Comparison of ENCODE assay signal across 17 cellular contexts in genomic region chr2:220034356-220035121, GRCh38.
DNase-seq lines count a peak whose midpoint lies in the region; ATAC-seq, FAIRE-seq and TF ChIP-seq lines count a peak whose summit lies in the region.
"Had no signal": no experiment of that assay in that cellular context is flagged by ENCODE, and none has a peak within 500 bp of the region (broad histone marks: within the 10 kb centered on the region; RNA-seq: fewer than 3 reads in every experiment).

No MANE protein-coding gene starts in this region.

- dilution Hi-C loops in mammary epithelial cell (cut with HindIII; ENCODE audit: low sequenced_read_pairs): no loop called here
- dilution Hi-C loops in keratinocyte (cut with MboI; ENCODE audit: extremely low pct_ligation_motif_present, low sequenced_read_pairs): no loop called here

- intact Hi-C loops in mammary epithelial cell (cut with micrococcal nuclease) (no loop called here), cardiac septum (cut with DNase I) (no loop called here)

- TF ChIP-seq CTCF in mammary epithelial cell (conservative IDR thresholded peaks at IDR 0.05 in 1 of 2, IDR thresholded peaks at IDR 0.05 in 1 of 2; ENCODE audit: extremely low read depth in 1 of 2, insufficient read depth in 1 of 2, low read depth in 1 of 2, low read length in 2 of 2) (no peak), keratinocyte (optimal IDR thresholded peaks at IDR 0.05 in 1 of 3, IDR thresholded peaks at IDR 0.05 in 1 of 3, conservative IDR thresholded peaks at IDR 0.05 in 1 of 3; ENCODE audit: extremely low read depth in 1 of 3, insufficient read depth in 2 of 3, low read length in 3 of 3) (no peak)

- in situ Hi-C loops in mammary epithelial cell (cut with MboI; ENCODE audit: low sequenced_read_pairs in 2 of 2): no loop called here

- H3K27ac ChIP-seq in mammary epithelial cell (ENCODE audit: insufficient read depth, low read depth, low read length) (no peak overlapping the region), keratinocyte (ENCODE audit: control insufficient read depth, insufficient read depth, low read length) (no peak overlapping the region)
- H3K27ac ChIP-seq: pancreas had no signal

- WGBS in mammary epithelial cell (ENCODE audit: low coverage, missing lambda C conversion rate): 75% methylated on average over 1 of the region's 1 CpG

- TSS peak; percentile 70 for BruUV-seq in mammary epithelial cell (replicated peaks; lab: Mats Ljungman, UMichigan)

- H3K4me1 ChIP-seq in mammary epithelial cell (ENCODE audit: insufficient read depth, low read length): peaks cover 15% of the 10 kb centered on the region
- H3K4me1 ChIP-seq in keratinocyte (ENCODE audit: control insufficient read depth, extremely low read depth, insufficient read depth, low read length): peaks cover 11% of the 10 kb centered on the region
- H3K4me1 ChIP-seq: pancreas had no signal

- no peak overlapping the region for H3K4me2 ChIP-seq in mammary epithelial cell (ENCODE audit: insufficient read depth, low read depth, low read length)
- no peak overlapping the region for H3K4me2 ChIP-seq in keratinocyte (ENCODE audit: control insufficient read depth, extremely low read depth, insufficient read depth, low read depth, low read length)

- H2AFZ ChIP-seq in mammary epithelial cell (ENCODE audit: low read depth, low read length) (peak overlapping the region; percentile 1), keratinocyte (ENCODE audit: control insufficient read depth, low read length) (no peak overlapping the region)

- no peak overlapping the region for H3K9ac ChIP-seq in mammary epithelial cell (ENCODE audit: insufficient read depth, low read length)
- no peak overlapping the region for H3K9ac ChIP-seq in keratinocyte (ENCODE audit: control insufficient read depth, extremely low read depth, insufficient read depth, low read length)

- CTCF ChIA-PET in mammary epithelial cell (lab: Charles Lee; ENCODE audit: low non-redundant PET): no interaction called here

- no peaks in the 10 kb centered on the region for H3K36me3 ChIP-seq in mammary epithelial cell (ENCODE audit: insufficient read depth, low read length)
- H3K36me3 ChIP-seq in keratinocyte (ENCODE audit: control insufficient read depth in 2 of 2, extremely low read depth in 1 of 2, insufficient read depth in 2 of 2, low read length in 2 of 2): no peaks in the 10 kb centered on the region
- H3K36me3 ChIP-seq: pancreas had no signal

- no peaks in the 10 kb centered on the region for H3K79me2 ChIP-seq in mammary epithelial cell (ENCODE audit: insufficient read depth, low read length)
- no peaks in the 10 kb centered on the region for H3K79me2 ChIP-seq in keratinocyte (ENCODE audit: control insufficient read depth, insufficient read depth, low read length)

- FAIRE-seq in keratinocyte (lab: Jason Lieb, UNC): peak; percentile 20
- FAIRE-seq: A204.1, pancreas had no signal

- no peak overlapping the region for H3K4me3 ChIP-seq in mammary epithelial cell (replicated peaks in 1 of 3; ENCODE audit: insufficient read depth in 1 of 3, low read depth in 2 of 3, low read length in 3 of 3)
- H3K4me3 ChIP-seq in keratinocyte (ENCODE audit: control insufficient read depth in 2 of 3, extremely low read depth in 1 of 3, insufficient read depth in 2 of 3, low read depth in 1 of 3, low read length in 3 of 3): no peak overlapping the region
- H3K4me3 ChIP-seq: pancreas had no signal

- DNase-seq in A172 (ENCODE audit: low spot score) (peak; percentile 72), HS-27A (ENCODE audit: low read depth) (peak; percentile 38), mammary epithelial cell (peak; percentile 37), keratinocyte (ENCODE audit: low read depth, low spot score) (no peak), cardiac septum (ENCODE audit: low spot score) (no peak), OCI-M1 (lab: John Stamatoyannopoulos, UW) (no peak), NCI-H2196 (lab: John Stamatoyannopoulos, UW; ENCODE audit: unreplicated experiment) (no peak)
- DNase-seq: activated B cell treated with CpG ODN at 0.5 μM for 24 hours; activated T-cell treated with anti-CD3 and anti-CD28 coated beads, Interleukin-2, amount 50 U/mL, for 1 hour; DMS79 treated with DMSO at 0.1 percent for 48 hours; erythroblast; pancreas; SHP77; stimulated activated CD4-positive, alpha-beta T cell treated with anti-CD3 and anti-CD28 coated beads, Interleukin-4, amount 100 ng/mL, for 1 hour; stimulated activated naive CD8-positive, alpha-beta T cell treated with anti-CD3 and anti-CD28 coated beads, Interleukin-15, Interleukin-2, amounts not matched to agents 100 U/mL and 50 U/mL, for 24 hours had no signal

- TF ChIP-seq POLR2A in GM18505 (IDR thresholded peaks at IDR 0.05; ENCODE audit: borderline replicate concordance, extremely low read depth, insufficient read depth, insufficient read length): no peak

- H3K9me3 ChIP-seq in mammary epithelial cell (replicated peaks; ENCODE audit: insufficient read depth, low read length): no peaks in the 10 kb centered on the region
- no peaks in the 10 kb centered on the region for H3K9me3 ChIP-seq in keratinocyte (ENCODE audit: control insufficient read depth, low read depth, low read length)
- H3K9me3 ChIP-seq: pancreas had no signal

- no peaks in the 10 kb centered on the region for H3K9me1 ChIP-seq in keratinocyte (ENCODE audit: control insufficient read depth, extremely low read depth, insufficient read depth, low read length)

- no peaks in the 10 kb centered on the region for H3K27me3 ChIP-seq in mammary epithelial cell (ENCODE audit: insufficient read depth, low read length)
- no peaks in the 10 kb centered on the region for H3K27me3 ChIP-seq in keratinocyte (ENCODE audit: control insufficient read depth, extremely low read depth, insufficient read depth, low read length)
- H3K27me3 ChIP-seq: pancreas had no signal

- ATAC-seq in GM18505 (IDR thresholded peaks at IDR 0.05; ENCODE audit: unreplicated experiment): no peak
- ATAC-seq: stimulated activated naive CD8-positive, alpha-beta T cell treated with anti-CD3 and anti-CD28 coated beads, Interleukin-15, Interleukin-2, amounts not matched to agents 100 U/mL and 50 U/mL, for 24 hours had no signal

- H4K20me1 ChIP-seq in mammary epithelial cell (ENCODE audit: insufficient read depth, low read length) (no peaks in the 10 kb centered on the region), keratinocyte (ENCODE audit: control insufficient read depth, extremely low read depth, insufficient read depth, low read length) (no peaks in the 10 kb centered on the region)

Comparison
In these comparisons a context has a peak if more than half of its experiments do, and no peak if none do; other contexts are left out.
1. DNase-seq: peak in A172 (single experiment), HS-27A (single experiment) and mammary epithelial cell (single experiment); none in keratinocyte (single experiment), cardiac septum (single experiment), OCI-M1 (single experiment) and NCI-H2196 (single experiment).